1 cellular context compared by ENCODE assay signal in the genomic region with DNA sequence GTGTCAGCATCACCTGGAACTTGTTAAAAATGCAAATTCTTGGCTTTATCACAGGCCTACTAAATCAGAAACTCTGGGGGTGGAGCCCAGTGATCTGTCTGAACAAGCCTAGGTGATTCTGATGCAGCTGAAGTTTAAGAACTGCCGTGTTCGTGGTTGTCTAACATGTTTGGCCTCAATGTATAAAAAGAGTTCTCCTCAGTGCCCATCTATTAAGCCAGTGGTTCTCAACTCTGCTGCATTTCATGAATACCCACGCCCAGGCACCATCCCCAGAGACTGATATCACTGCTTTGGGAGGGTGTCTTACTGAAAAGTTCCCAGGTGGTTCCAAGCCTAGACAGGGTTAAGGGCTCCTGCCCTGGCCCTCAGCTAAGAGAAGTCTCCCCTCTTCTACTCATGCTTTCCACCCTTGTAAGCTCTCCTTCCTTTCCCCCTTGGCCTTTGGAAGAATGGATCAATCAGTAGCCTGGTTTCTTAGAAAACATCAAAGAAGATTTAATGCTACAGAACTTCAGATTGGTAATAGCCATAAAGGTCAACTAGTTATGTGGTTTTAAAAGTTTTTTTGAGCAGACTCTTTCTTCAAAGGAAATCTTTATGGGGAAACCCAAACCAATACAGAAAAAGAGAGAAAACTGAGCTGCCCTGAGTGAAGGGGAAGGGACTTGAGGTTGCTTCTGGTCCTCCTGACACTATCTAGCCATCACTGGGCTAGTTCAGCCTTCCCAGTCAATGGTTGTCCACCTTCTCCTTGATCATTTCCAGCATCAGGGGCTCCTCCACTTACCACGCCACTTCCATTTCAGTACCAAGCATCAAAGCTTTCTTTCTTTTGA.
A peak's percentile ranks its signal among the peaks of the same experiment; 100 is the strongest.
TF ChIP-seq lines count a peak whose summit lies in the region.

No MANE protein-coding gene starts in this region.

TF ChIP-seq in GM12878, 131 proteins besides CTCF, POLR2A, EP300 and RAD21 (continued from another document):
- TF ChIP-seq MLLT1 (IDR thresholded peaks at IDR 0.05) (peak; percentile 8), NFIC (IDR thresholded peaks at IDR 0.05; ENCODE audit: low read depth, low read length) (peak; percentile 71), RB1 (IDR thresholded peaks at IDR 0.05; ENCODE audit: borderline replicate concordance) (peak; percentile 77; the same call in 1 of the 2 replicates), JUNB (IDR thresholded peaks at IDR 0.05) (peak; percentile 59), BRCA1 (IDR thresholded peaks at IDR 0.05; ENCODE audit: low read depth, low read length) (no peak), CHD2 (IDR thresholded peaks at IDR 0.05; ENCODE audit: borderline replicate concordance, low read depth, low read length) (no peak), NR2F1 (conservative IDR thresholded peaks at IDR 0.05) (peak; percentile 89), RELA (IDR thresholded peaks at IDR 0.05; ENCODE audit: borderline replicate concordance, partially characterized antibody) (no peak), POU2F2 (IDR thresholded peaks at IDR 0.05; ENCODE audit: borderline replicate concordance, low read depth, low read length) (peak; percentile 72; the same call in 1 of the 3 replicates), MYC (IDR thresholded peaks at IDR 0.05; ENCODE audit: insufficient read depth, insufficient read length, insufficient replicate concordance, low read length, severe bottlenecking) (no peak), ZSCAN29 (IDR thresholded peaks at IDR 0.05) (no peak), POLR2AphosphoS5 (IDR thresholded peaks at IDR 0.05; ENCODE audit: low read length) (no peak; the same call in 1 of the 2 replicates), ETV6 (conservative IDR thresholded peaks at IDR 0.05 in 1 of 2, IDR thresholded peaks at IDR 0.05 in 1 of 2; ENCODE audit: borderline replicate concordance in 1 of 2, low read depth in 1 of 2) (0 out of 4 replicates have a peak, but pooled peaks of 1 of the 2 experiments have one; percentile 31), SIX5 (IDR thresholded peaks at IDR 0.05; ENCODE audit: low read depth, low read length, severe bottlenecking) (no peak), CUX1 (IDR thresholded peaks at IDR 0.05; ENCODE audit: insufficient replicate concordance, low read depth, low read length) (peak; percentile 90), PKNOX1 (IDR thresholded peaks at IDR 0.05) (no peak), NBN (IDR thresholded peaks at IDR 0.05) (peak; percentile 47; the same call in 1 of the 2 replicates), BCL3 (IDR thresholded peaks at IDR 0.05; ENCODE audit: borderline replicate concordance, insufficient read depth, low read depth, low read length, poor library complexity, severe bottlenecking) (peak; percentile 66), SMAD5 (IDR thresholded peaks at IDR 0.05; ENCODE audit: low read depth) (0 out of 2 replicates have a peak, but pooled peaks have one; percentile 37), ESRRA (IDR thresholded peaks at IDR 0.05; ENCODE audit: low read length) (no peak)
- TF ChIP-seq, protein P1, sequence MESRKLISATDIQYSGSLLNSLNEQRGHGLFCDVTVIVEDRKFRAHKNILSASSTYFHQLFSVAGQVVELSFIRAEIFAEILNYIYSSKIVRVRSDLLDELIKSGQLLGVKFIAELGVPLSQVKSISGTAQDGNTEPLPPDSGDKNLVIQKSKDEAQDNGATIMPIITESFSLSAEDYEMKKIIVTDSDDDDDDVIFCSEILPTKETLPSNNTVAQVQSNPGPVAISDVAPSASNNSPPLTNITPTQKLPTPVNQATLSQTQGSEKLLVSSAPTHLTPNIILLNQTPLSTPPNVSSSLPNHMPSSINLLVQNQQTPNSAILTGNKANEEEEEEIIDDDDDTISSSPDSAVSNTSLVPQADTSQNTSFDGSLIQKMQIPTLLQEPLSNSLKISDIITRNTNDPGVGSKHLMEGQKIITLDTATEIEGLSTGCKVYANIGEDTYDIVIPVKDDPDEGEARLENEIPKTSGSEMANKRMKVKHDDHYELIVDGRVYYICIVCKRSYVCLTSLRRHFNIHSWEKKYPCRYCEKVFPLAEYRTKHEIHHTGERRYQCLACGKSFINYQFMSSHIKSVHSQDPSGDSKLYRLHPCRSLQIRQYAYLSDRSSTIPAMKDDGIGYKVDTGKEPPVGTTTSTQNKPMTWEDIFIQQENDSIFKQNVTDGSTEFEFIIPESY (IDR thresholded peaks at IDR 0.05) = no peak
- TF ChIP-seq, protein P2, sequence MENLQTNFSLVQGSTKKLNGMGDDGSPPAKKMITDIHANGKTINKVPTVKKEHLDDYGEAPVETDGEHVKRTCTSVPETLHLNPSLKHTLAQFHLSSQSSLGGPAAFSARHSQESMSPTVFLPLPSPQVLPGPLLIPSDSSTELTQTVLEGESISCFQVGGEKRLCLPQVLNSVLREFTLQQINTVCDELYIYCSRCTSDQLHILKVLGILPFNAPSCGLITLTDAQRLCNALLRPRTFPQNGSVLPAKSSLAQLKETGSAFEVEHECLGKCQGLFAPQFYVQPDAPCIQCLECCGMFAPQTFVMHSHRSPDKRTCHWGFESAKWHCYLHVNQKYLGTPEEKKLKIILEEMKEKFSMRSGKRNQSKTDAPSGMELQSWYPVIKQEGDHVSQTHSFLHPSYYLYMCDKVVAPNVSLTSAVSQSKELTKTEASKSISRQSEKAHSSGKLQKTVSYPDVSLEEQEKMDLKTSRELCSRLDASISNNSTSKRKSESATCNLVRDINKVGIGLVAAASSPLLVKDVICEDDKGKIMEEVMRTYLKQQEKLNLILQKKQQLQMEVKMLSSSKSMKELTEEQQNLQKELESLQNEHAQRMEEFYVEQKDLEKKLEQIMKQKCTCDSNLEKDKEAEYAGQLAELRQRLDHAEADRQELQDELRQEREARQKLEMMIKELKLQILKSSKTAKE (IDR thresholded peaks at IDR 0.05; ENCODE audit: low read depth, poor library complexity, severe bottlenecking) = peak; percentile 79
- TF ChIP-seq, protein P3, sequence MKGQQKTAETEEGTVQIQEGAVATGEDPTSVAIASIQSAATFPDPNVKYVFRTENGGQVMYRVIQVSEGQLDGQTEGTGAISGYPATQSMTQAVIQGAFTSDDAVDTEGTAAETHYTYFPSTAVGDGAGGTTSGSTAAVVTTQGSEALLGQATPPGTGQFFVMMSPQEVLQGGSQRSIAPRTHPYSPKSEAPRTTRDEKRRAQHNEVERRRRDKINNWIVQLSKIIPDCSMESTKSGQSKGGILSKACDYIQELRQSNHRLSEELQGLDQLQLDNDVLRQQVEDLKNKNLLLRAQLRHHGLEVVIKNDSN (IDR thresholded peaks at IDR 0.05; ENCODE audit: borderline replicate concordance, extremely low read length, insufficient read depth, low read depth, low read length) = no peak
